8 cellular contexts compared by ENCODE assay signal in genomic region chr1:78619803-78620579, GRCh38. TPM values are rescaled to one million over a fixed set of nuclear protein-coding genes. Genes with fewer than 3 reads are reported as not detected.
DNase-seq lines count a peak whose midpoint lies in the region; ATAC-seq and TF ChIP-seq lines count a peak whose summit lies in the region.

Gene IFI44L (plus strand): TSS chr1:78620448. CDS start chr1:78627916, 7,468 bp downstream.

- peaks cover 20% of the 10 kb centered on the region for H3K4me1 ChIP-seq in suprapubic skin

- H3K27ac ChIP-seq in suprapubic skin: peak within 1 kb of the TSS; percentile 73

- no peak for TF ChIP-seq EP300 in suprapubic skin (IDR thresholded peaks at IDR 0.05)

- in situ Hi-C loops in endometrial microvascular endothelial cells (cut with HindIII; ENCODE audit: inconsistent ontology term, low pct_unique_long_range_greater_than_20kb, low sequenced_read_pairs): no loop called here

- H3K36me3 Mint-ChIP-seq in activated CD4-positive, alpha-beta memory T cell treated with anti-CD3 and anti-CD28 coated beads, Interleukin-2, amount 10 ng/mL, durations not matched to agents 7 days and 5 days (ENCODE audit: low read depth): peaks cover 42% of the 10 kb centered on the region

- no peak for TF ChIP-seq POLR2A in suprapubic skin (IDR thresholded peaks at IDR 0.05)

- peak; percentile 10 for DNase-seq in A172 (ENCODE audit: low spot score)
- DNase-seq in HK-2 (ENCODE audit: unreplicated experiment): peak; percentile 10
- peak; percentile 84 for DNase-seq in activated CD4-positive, alpha-beta memory T cell treated with anti-CD3 and anti-CD28 coated beads, Interleukin-2, amount 10 ng/mL, durations not matched to agents 7 days and 5 days
- DNase-seq in occipital lobe (lab: John Stamatoyannopoulos, UW): no peak
- DNase-seq in suprapubic skin (ENCODE audit: low spot score in 2 of 2): no peak
- DNase-seq in NCI-H524 treated with DMSO at 0.1 percent for 48 hours (lab: John Stamatoyannopoulos, UW): no peak

- peak within 1 kb of the TSS; percentile 41 for H3K4me3 ChIP-seq in suprapubic skin

- no peaks in the 10 kb centered on the region for H3K27me3 ChIP-seq in suprapubic skin

- H3K9me3 Mint-ChIP-seq in activated CD4-positive, alpha-beta memory T cell treated with anti-CD3 and anti-CD28 coated beads, Interleukin-2, amount 10 ng/mL, durations not matched to agents 7 days and 5 days: no peaks in the 10 kb centered on the region

- POLR2A ChIA-PET in activated CD4-positive, alpha-beta memory T cell treated with anti-CD3 and anti-CD28 coated beads, Interleukin-2, amount 10 ng/mL, durations not matched to agents 7 days and 5 days (lab: Charles Lee): interaction anchor here (0.9 to 5.7 kb wide), 18 partner anchors 9 to 642 kb away, joined by 3 to 84 read pairs (median 4); partner anchors contain the start of genes DNAJB4, FUBP1 and IFI44

- TF ChIP-seq CTCF in suprapubic skin (IDR thresholded peaks at IDR 0.05): no peak

- ATAC-seq in GM19395 (IDR thresholded peaks at IDR 0.05; ENCODE audit: unreplicated experiment): peak; percentile 53

- CTCF ChIA-PET in activated CD4-positive, alpha-beta memory T cell treated with anti-CD3 and anti-CD28 coated beads, Interleukin-2, amount 10 ng/mL, durations not matched to agents 7 days and 5 days (lab: Charles Lee): interaction anchor here (0.7 to 1.8 kb wide), 7 partner anchors 25 to 641 kb away, joined by 3 to 12 read pairs (median 8); partner anchors contain the start of genes FUBP1 and IFI44

- peaks cover 7% of the 10 kb centered on the region for H3K27me3 Mint-ChIP-seq in activated CD4-positive, alpha-beta memory T cell treated with anti-CD3 and anti-CD28 coated beads, Interleukin-2, amount 10 ng/mL, durations not matched to agents 7 days and 5 days

- peak within 1 kb of the TSS; percentile 90 for H3K4me3 Mint-ChIP-seq in activated CD4-positive, alpha-beta memory T cell treated with anti-CD3 and anti-CD28 coated beads, Interleukin-2, amount 10 ng/mL, durations not matched to agents 7 days and 5 days

- H3K27ac Mint-ChIP-seq in activated CD4-positive, alpha-beta memory T cell treated with anti-CD3 and anti-CD28 coated beads, Interleukin-2, amount 10 ng/mL, durations not matched to agents 7 days and 5 days: peak within 1 kb of the TSS; percentile 92

- H3K4me1 Mint-ChIP-seq in activated CD4-positive, alpha-beta memory T cell treated with anti-CD3 and anti-CD28 coated beads, Interleukin-2, amount 10 ng/mL, durations not matched to agents 7 days and 5 days: peaks cover 50% of the 10 kb centered on the region

- WGBS in suprapubic skin: 5% methylated on average over 9 of the region's 9 CpGs

- H3K9me3 ChIP-seq in suprapubic skin: no peaks in the 10 kb centered on the region

- no peaks in the 10 kb centered on the region for H3K36me3 ChIP-seq in suprapubic skin

RNA-seq across cellular contexts. Expression of gene IFI44L, which starts in this region (rescaled TPM):
- 0.29 and 2.6 TPM in 2 replicates for total RNA-seq in A172 (2014; rRNA removed; shearing (Covaris generic))
- total RNA-seq in activated CD4-positive, alpha-beta memory T cell treated with anti-CD3 and anti-CD28 coated beads, Interleukin-2, amount 10 ng/mL, durations not matched to agents 7 days and 5 days: 100 to 1,000 TPM; 420 to 430 TPM
- total RNA-seq in endometrial microvascular endothelial cells (ENCODE audit: inconsistent ontology term) (15.2 TPM), occipital lobe (27.5 TPM), suprapubic skin (1 to 10 TPM in 3 of 4 donors, under 1 TPM in 1; 0.57 to 4.6 (median 2.2) TPM)

Comparison
In these comparisons a context has a peak if more than half of its experiments do, and no peak if none do; other contexts are left out.
1. RNA of gene IFI44L (total RNA-seq): 420 to 430 TPM in activated CD4-positive, alpha-beta memory T cell treated with anti-CD3 and anti-CD28 coated beads, Interleukin-2, amount 10 ng/mL, durations not matched to agents 7 days and 5 days; 27.5 TPM in occipital lobe (single experiment), 15.2 TPM in endometrial microvascular endothelial cells (single experiment), 0.57 to 4.6 TPM in suprapubic skin and 0.29 to 2.6 TPM in A172; every median in the first group is over 10 times any median in the second.
2. DNase-seq: peak in A172 (single experiment), HK-2 (single experiment) and activated CD4-positive, alpha-beta memory T cell treated with anti-CD3 and anti-CD28 coated beads, Interleukin-2, amount 10 ng/mL, durations not matched to agents 7 days and 5 days (single experiment); none in occipital lobe (single experiment), suprapubic skin (0 of 2) and NCI-H524 treated with DMSO at 0.1 percent for 48 hours (single experiment).